ENCODE assay signal across 9 cellular contexts in genomic region chr12:64633186-64633939, GRCh38. TPM values are rescaled to one million over a fixed set of nuclear protein-coding genes. Genes with fewer than 3 reads are reported as not detected.
DNase-seq lines count a peak whose midpoint lies in the region; ATAC-seq and TF ChIP-seq lines count a peak whose summit lies in the region.
"Had no signal": no experiment of that assay in that cellular context is flagged by ENCODE, and none has a peak within 500 bp of the region (broad histone marks: within the 10 kb centered on the region; RNA-seq: fewer than 3 reads in every experiment).

No MANE protein-coding gene starts in this region.

- WGBS in endodermal cell (ENCODE audit: insufficient coverage in 1 of 2, insufficient read length in 1 of 2), 2 experiments, result 85 to 96% methylated on average over 4 to 5 of the region's 5 CpGs
- 87 to 91% methylated on average over 4 to 5 of the region's 5 CpGs for WGBS in transverse colon (ENCODE audit: low coverage in 1 of 2), 2 donors

- no peak for TF ChIP-seq EP300 in transverse colon (IDR thresholded peaks at IDR 0.05; ENCODE audit: low read depth)

- TF ChIP-seq CTCF in endodermal cell (conservative IDR thresholded peaks at IDR 0.05) (no peak), transverse colon (IDR thresholded peaks at IDR 0.05) (no peak)

- H3K27ac ChIP-seq in endodermal cell (ENCODE audit: low read depth, low read length), result no peak overlapping the region
- H3K27ac ChIP-seq in transverse colon, result peak overlapping the region; percentile 62 to 69 (median 62)

- H3K36me3 ChIP-seq in endodermal cell (ENCODE audit: control insufficient read depth, insufficient read depth, low read length), result peaks cover 4% of the 10 kb centered on the region
- no peaks in the 10 kb centered on the region for H3K36me3 ChIP-seq in transverse colon

- no peak for TF ChIP-seq POLR2A in transverse colon (IDR thresholded peaks at IDR 0.05)

- H3K4me3 ChIP-seq in endodermal cell (ENCODE audit: low read length) (peak overlapping the region; percentile 44), transverse colon (no peak overlapping the region)

- POLR2A ChIA-PET in T-cell (lab: Charles Lee), result interaction anchor here (0.6 to 1.1 kb wide), 6 partner anchors 9 to 27 kb away, joined by 3 to 4 read pairs (median 4); no protein-coding TSS in a partner anchor

- peak overlapping the region; percentile 9 for H3K27ac Mint-ChIP-seq in activated T-cell treated with anti-CD3 and anti-CD28 coated beads, Interleukin-2, amount 50 U/mL, for 72 hours
- H3K27ac Mint-ChIP-seq in T-cell (peak overlapping the region; percentile 71 to 80), endodermal cell (peak overlapping the region; percentile 23)

- H3K9ac ChIP-seq in endodermal cell (ENCODE audit: extremely low read depth, low read length, poor library complexity, severe bottlenecking), result no peak overlapping the region

- H3K27me3 ChIP-seq in endodermal cell (ENCODE audit: control insufficient read depth, insufficient read depth, low read length, poor library complexity, severe bottlenecking), result no peaks in the 10 kb centered on the region
- no peaks in the 10 kb centered on the region for H3K27me3 ChIP-seq in transverse colon

- intact Hi-C loops in transverse colon (cut with DNase I; ENCODE audit: low total_unique reads), result no loop called here

- H3K36me3 Mint-ChIP-seq in activated T-cell treated with anti-CD3 and anti-CD28 coated beads, Interleukin-2, amount 50 U/mL, for 72 hours (ENCODE audit: insufficient read depth in 2 of 2), result peaks cover 20 to 30% of the 10 kb centered on the region in 2 donors
- H3K36me3 Mint-ChIP-seq in T-cell (peaks cover 46% of the 10 kb centered on the region), endodermal cell (ENCODE audit: low read depth) (peaks cover 42% of the 10 kb centered on the region)

- peaks cover 9% of the 10 kb centered on the region for H3K9me3 ChIP-seq in endodermal cell (ENCODE audit: control insufficient read depth, low read length)
- H3K9me3 ChIP-seq in transverse colon, result no peaks in the 10 kb centered on the region

- H3K27me3 Mint-ChIP-seq in activated T-cell treated with anti-CD3 and anti-CD28 coated beads, Interleukin-2, amount 50 U/mL, for 72 hours (ENCODE audit: low read depth), result no peaks in the 10 kb centered on the region
- no peaks in the 10 kb centered on the region for H3K27me3 Mint-ChIP-seq in T-cell
- H3K27me3 Mint-ChIP-seq in endodermal cell (ENCODE audit: insufficient read depth), result no peaks in the 10 kb centered on the region

- H3K4me1 Mint-ChIP-seq in activated T-cell treated with anti-CD3 and anti-CD28 coated beads, Interleukin-2, amount 50 U/mL, for 72 hours (ENCODE audit: low read depth), result peaks cover 63% of the 10 kb centered on the region
- H3K4me1 Mint-ChIP-seq in T-cell (peaks cover 69 to 88% (median 84%) of the 10 kb centered on the region in 3 donors), endodermal cell (peaks cover 36% of the 10 kb centered on the region)

- CTCF ChIA-PET in T-cell (lab: Charles Lee), result interaction anchor here (0.6 to 1.0 kb wide), 6 partner anchors 17 to 83 kb away, joined by 3 to 5 read pairs (median 3); no protein-coding TSS in a partner anchor

- H3K4me3 Mint-ChIP-seq in activated T-cell treated with anti-CD3 and anti-CD28 coated beads, Interleukin-2, amount 50 U/mL, for 72 hours, result peak overlapping the region in 1 of 2 donors; percentile 3
- H3K4me3 Mint-ChIP-seq in T-cell (peak overlapping the region in 2 of 3 donors; percentile 25 to 65), endodermal cell (no peak overlapping the region)

- H3K9me3 Mint-ChIP-seq in activated T-cell treated with anti-CD3 and anti-CD28 coated beads, Interleukin-2, amount 50 U/mL, for 72 hours, result peaks cover 4 to 5% of the 10 kb centered on the region in 2 donors
- H3K9me3 Mint-ChIP-seq in T-cell (peaks cover 2 to 16% (median 6%) of the 10 kb centered on the region in 3 donors), endodermal cell (peaks cover 12% of the 10 kb centered on the region)

- ATAC-seq in activated T-cell treated with anti-CD3 and anti-CD28 coated beads, Interleukin-2, amount 50 U/mL, for 72 hours (replicated peaks in 1 of 2), result peak in 1 of 2 donors; percentile 23
- peak in 3 of 4 experiments; percentile 9 to 17 (median 12) for ATAC-seq in T-cell (replicated peaks in 1 of 4)
- ATAC-seq in GM21825 (IDR thresholded peaks at IDR 0.05; ENCODE audit: unreplicated experiment), result no peak

- H3K4me1 ChIP-seq in endodermal cell (ENCODE audit: control insufficient read depth, insufficient read depth, low read length), result peaks cover 7% of the 10 kb centered on the region
- H3K4me1 ChIP-seq in transverse colon, result peaks cover 13 to 62% (median 47%) of the 10 kb centered on the region in 4 donors

- in situ Hi-C loops in transverse colon (cut with MboI; ENCODE audit: low pct_ligation_motif_present in 1 of 4, low pct_unique_long_range_greater_than_20kb in 1 of 4, low sequenced_read_pairs in 3 of 4), result no loop called here

- no peak for DNase-seq in activated T-cell treated with anti-CD3 and anti-CD28 coated beads, Interleukin-2, amount 50 U/mL, for 72 hours
- DNase-seq in activated T-cell treated with anti-CD3 and anti-CD28 coated beads for 4 hours, result no peak
- DNase-seq in T-cell, result no peak
- DNase-seq in endodermal cell, result no peak
- no peak for DNase-seq in transverse colon
- no peak for DNase-seq in superior temporal gyrus (ENCODE audit: extremely low spot score)
- DNase-seq in RKO (ENCODE audit: low spot score), result no peak
- DNase-seq: NCI-H187 treated with DMSO at 0.1 percent for 48 hours had no signal

RNA-seq across cellular contexts. Expression of gene RASSF3, which starts 23.1 kb away (rescaled TPM):
- 10 to 100 TPM; 40.3 to 42.4 TPM for total RNA-seq in activated T-cell treated with anti-CD3 and anti-CD28 coated beads, Interleukin-2, amount 50 U/mL, for 72 hours
- total RNA-seq in T-cell (100 to 1,000 TPM; 113 to 167 (median 149) TPM), endodermal cell (10 to 100 TPM; 52.0 to 54.5 TPM), transverse colon (10 to 100 TPM; 41.6 to 83.2 (median 62.5) TPM)
- polyA plus RNA-seq in endodermal cell (2013, experiment 1 of 2), result 16.7 TPM
- 17.8 TPM for polyA plus RNA-seq in endodermal cell (2013, experiment 2 of 2)

Comparison
In these comparisons a context has a peak if more than half of its experiments do, and no peak if none do; other contexts are left out.
1. H3K27ac Mint-ChIP-seq: peak in every context shown above with its lines; median percentile 76 in T-cell; 23 in endodermal cell; 9 in activated T-cell treated with anti-CD3 and anti-CD28 coated beads, Interleukin-2, amount 50 U/mL, for 72 hours.